ENCODE assay signal across 1 cellular context in genomic region chr7:22989646-22990587, GRCh38.
TF ChIP-seq lines count a peak whose summit lies in the region.

No MANE protein-coding gene starts in this region.

TF ChIP-seq in endothelial cell of umbilical vein, 7 proteins besides CTCF, POLR2A, EP300 and RAD21:
- peak; percentile 82 for TF ChIP-seq GATA2 (IDR thresholded peaks at IDR 0.05; ENCODE audit: insufficient read depth, insufficient read length, low read depth, low read length)
- no peak for TF ChIP-seq POLR2AphosphoS5 (IDR thresholded peaks at IDR 0.05; ENCODE audit: insufficient read depth, low read depth, low read length)
- TF ChIP-seq EZH2 (IDR thresholded peaks at IDR 0.05; ENCODE audit: borderline replicate concordance, low read depth, low read length, severe bottlenecking): no peak
- no peak for TF ChIP-seq JUN (IDR thresholded peaks at IDR 0.05; ENCODE audit: borderline replicate concordance, insufficient read depth, insufficient read length, low read depth)
- TF ChIP-seq MAX (IDR thresholded peaks at IDR 0.05; ENCODE audit: insufficient read depth, insufficient read length): no peak
TF ChIP-seq in endothelial cell of umbilical vein: peak in this region for 1.
